In the genomic region with DNA sequence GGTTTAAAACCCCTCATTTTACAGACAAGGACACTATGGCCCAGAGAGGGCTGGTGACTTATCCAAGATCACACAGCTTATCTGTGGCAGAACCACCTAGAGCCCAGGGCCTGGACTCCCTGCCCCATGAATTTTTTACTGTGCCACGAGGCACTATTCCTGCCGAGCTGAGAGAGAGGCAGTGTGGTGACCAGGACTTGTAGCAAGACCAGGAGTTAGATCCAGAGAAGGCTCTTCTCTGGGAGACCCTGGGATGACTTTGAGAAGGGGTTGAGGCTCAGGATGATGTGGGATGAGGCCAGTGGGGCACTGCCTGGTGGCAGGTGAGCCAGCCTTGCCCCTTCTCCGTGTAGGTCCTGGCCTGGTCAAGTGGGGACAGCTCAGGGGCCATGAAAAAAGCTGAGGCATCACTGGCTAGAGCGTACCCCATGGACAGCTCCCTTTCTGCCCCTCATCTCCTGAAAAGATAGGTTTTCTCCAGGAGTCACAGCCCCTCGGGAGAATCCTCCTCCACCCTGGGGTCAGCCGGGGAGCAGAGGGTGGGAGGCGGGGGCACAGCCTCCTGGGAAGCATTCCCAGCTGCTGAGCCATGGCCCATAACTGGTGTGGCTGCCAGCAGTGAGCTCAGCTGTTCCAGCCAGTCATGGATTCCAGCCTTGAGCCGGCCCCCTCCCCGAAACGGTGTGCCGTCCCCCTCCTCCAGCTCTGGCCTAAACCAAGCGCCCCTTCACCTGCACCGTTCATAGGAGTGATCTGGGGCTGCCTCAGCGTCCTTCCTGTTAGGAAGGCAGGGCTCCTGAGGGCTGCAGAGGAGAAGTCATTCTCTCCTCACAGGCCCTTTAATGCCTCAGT, we compare ENCODE assay signal across 1 cellular context.
TF ChIP-seq lines count a peak whose summit lies in the region.

No MANE protein-coding gene starts in this region.

TF ChIP-seq in HepG2, 621 proteins besides CTCF, POLR2A, EP300 and RAD21:
- no peak for TF ChIP-seq ZNF781 (CRISPR knock-in tag; IDR thresholded peaks at IDR 0.05; ENCODE audit: borderline replicate concordance, not compliant biosample characterization)
- no peak for TF ChIP-seq BATF2 (CRISPR knock-in tag; IDR thresholded peaks at IDR 0.05)
- no peak for TF ChIP-seq MXD1 (CRISPR knock-in tag; IDR thresholded peaks at IDR 0.05)
- peak; percentile 87 for TF ChIP-seq ZNF768 (CRISPR knock-in tag; IDR thresholded peaks at IDR 0.05)
- no peak for TF ChIP-seq NFATC3 (CRISPR knock-in tag; IDR thresholded peaks at IDR 0.05)
- no peak for TF ChIP-seq CEBPB (IDR thresholded peaks at IDR 0.05; ENCODE audit: borderline replicate concordance, low read depth, low read length)
TF ChIP-seq in HepG2: peak in this region for 1.
